Comparison of ENCODE assay signal across 11 cellular contexts in the genomic region with DNA sequence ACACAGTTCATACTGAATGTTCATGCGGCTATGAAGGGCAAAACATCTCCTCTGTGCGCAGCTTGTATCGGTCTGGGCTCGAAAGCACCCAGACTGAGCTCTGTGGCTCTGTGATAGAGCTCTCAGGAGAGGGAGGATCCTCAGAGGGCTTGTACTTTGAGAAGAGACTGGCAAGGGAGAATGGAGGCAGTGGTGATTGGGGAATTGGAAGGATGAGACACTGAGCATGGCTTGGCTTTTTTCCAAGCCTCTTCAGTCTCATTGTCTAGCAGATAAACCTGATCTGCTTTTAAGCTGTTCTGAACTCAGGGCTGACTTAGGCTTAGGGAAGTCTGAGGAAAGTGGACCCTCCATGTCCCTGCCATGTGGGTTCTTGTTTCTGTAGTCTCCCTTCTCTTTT. TPM values are rescaled to one million over a fixed set of nuclear protein-coding genes. Genes with fewer than 3 reads are reported as not detected.
A peak's percentile ranks its signal among the peaks of the same experiment; 100 is the strongest.
DNase-seq lines count a peak whose midpoint lies in the region; ATAC-seq and TF ChIP-seq lines count a peak whose summit lies in the region.
"Had no signal": no experiment of that assay in that cellular context is flagged by ENCODE, and none has a peak within 500 bp of the region (broad histone marks: within the 10 kb centered on the region; RNA-seq: fewer than 3 reads in every experiment).

No MANE protein-coding gene starts in this region.

- H3K4me3 ChIP-seq in WERI-Rb-1 (ENCODE audit: low read depth, low read length) (no peak overlapping the region), hepatocyte (no peak overlapping the region), left ventricle myocardium inferior (no peak overlapping the region), mucosa of descending colon (no peak overlapping the region)
- H3K4me3 ChIP-seq: gastrocnemius medialis had no signal

- no peaks in the 10 kb centered on the region for H3K9me3 ChIP-seq in WERI-Rb-1 (ENCODE audit: severe bottlenecking)
- no peaks in the 10 kb centered on the region for H3K9me3 ChIP-seq in hepatocyte (ENCODE audit: low read depth)
- no peaks in the 10 kb centered on the region for H3K9me3 ChIP-seq in left ventricle myocardium inferior (replicated peaks)
- no peaks in the 10 kb centered on the region for H3K9me3 ChIP-seq in mucosa of descending colon
- H3K9me3 ChIP-seq: gastrocnemius medialis had no signal

- 94% methylated on average over 4 of the region's 4 CpGs for WGBS in hepatocyte (ENCODE audit: low lambda C conversion rate, missing lambda C conversion rate)

- H3K9me2 ChIP-seq in hepatocyte (replicated peaks; ENCODE audit: insufficient read depth): no peaks in the 10 kb centered on the region

- ATAC-seq in HG03159 (IDR thresholded peaks at IDR 0.05; ENCODE audit: unreplicated experiment) (no peak), mucosa of descending colon (no peak)
- ATAC-seq: gastrocnemius medialis, T-helper 17 cell had no signal

- H3K27ac ChIP-seq in WERI-Rb-1 (peak overlapping the region; percentile 72), hepatocyte (peak overlapping the region; percentile 45), left ventricle myocardium inferior (replicated peaks) (no peak overlapping the region)
- H3K27ac ChIP-seq: gastrocnemius medialis had no signal

- DNase-seq in COLO668 (lab: John Stamatoyannopoulos, UW; ENCODE audit: unreplicated experiment) (peak; percentile 20), KBM-7 (peak; percentile 38), WERI-Rb-1 (peak; percentile 65), hepatocyte (ENCODE audit: low spot score) (peak; percentile 18), left ventricle myocardium inferior (no peak), mucosa of descending colon (no peak)
- DNase-seq in effector CD4-positive, alpha-beta T cell: no peak
- DNase-seq: activated CD8-positive, alpha-beta memory T cell treated with anti-CD3 and anti-CD28 coated beads, Interleukin-2, amount 50 U/mL, for 4 hours; gastrocnemius medialis; T-helper 17 cell had no signal

- H3K79me2 ChIP-seq in hepatocyte: peaks cover 34% of the 10 kb centered on the region

- no peak for TF ChIP-seq CTCF in WERI-Rb-1 (IDR thresholded peaks at IDR 0.05; ENCODE audit: low read depth, low read length)
- TF ChIP-seq CTCF in hepatocyte (IDR thresholded peaks at IDR 0.05; ENCODE audit: poor library complexity): no peak
- TF ChIP-seq CTCF in left ventricle myocardium inferior (IDR thresholded peaks at IDR 0.05; ENCODE audit: borderline replicate concordance): no peak
- no peak for TF ChIP-seq CTCF in mucosa of descending colon (IDR thresholded peaks at IDR 0.05)

- in situ Hi-C loops in KBM-7 (cut with MboI; ENCODE audit: low pct_unique_long_range_greater_than_20kb, low sequenced_read_pairs): no loop called here

- H3K27me3 ChIP-seq in WERI-Rb-1 (ENCODE audit: insufficient read depth, low read depth, severe bottlenecking): no peaks in the 10 kb centered on the region
- H3K27me3 ChIP-seq in hepatocyte: no peaks in the 10 kb centered on the region
- H3K27me3 ChIP-seq in left ventricle myocardium inferior (ENCODE audit: low read depth): no peaks in the 10 kb centered on the region
- H3K27me3 ChIP-seq: gastrocnemius medialis had no signal

- H3K4me1 ChIP-seq in hepatocyte (ENCODE audit: insufficient read depth) (peaks cover 4% of the 10 kb centered on the region), left ventricle myocardium inferior (no peaks in the 10 kb centered on the region), mucosa of descending colon (ENCODE audit: low read depth) (peaks cover 2% of the 10 kb centered on the region)
- H3K4me1 ChIP-seq: gastrocnemius medialis had no signal

- H3K36me3 ChIP-seq in WERI-Rb-1: no peaks in the 10 kb centered on the region
- no peaks in the 10 kb centered on the region for H3K36me3 ChIP-seq in hepatocyte (replicated peaks; ENCODE audit: insufficient read depth, low read depth)
- peaks cover 9% of the 10 kb centered on the region for H3K36me3 ChIP-seq in left ventricle myocardium inferior
- no peaks in the 10 kb centered on the region for H3K36me3 ChIP-seq in mucosa of descending colon (ENCODE audit: low read depth)
- H3K36me3 ChIP-seq: gastrocnemius medialis had no signal

- no peaks in the 10 kb centered on the region for H4K20me1 ChIP-seq in hepatocyte (ENCODE audit: insufficient read depth, poor library complexity, severe bottlenecking)

- H3K4me2 ChIP-seq in hepatocyte: no peak overlapping the region

- H2AFZ ChIP-seq in hepatocyte: no peak overlapping the region

- intact Hi-C loops in left ventricle myocardium inferior (cut with micrococcal nuclease): no loop called here
- intact Hi-C loops in mucosa of descending colon (cut with DNase I, micrococcal nuclease): no loop called here

RNA-seq across cellular contexts. Expression of a gene that starts 43.0 kb away (rescaled TPM):
- total RNA-seq in hepatocyte (13.8 and 17.5 TPM in 2 replicates), left ventricle myocardium inferior (9.8 TPM), mucosa of descending colon (10 to 100 TPM; 16.1 to 32.8 (median 16.3) TPM)
- 8.9 and 10.8 TPM in 2 replicates for polyA plus RNA-seq in hepatocyte

Comparison
In these comparisons a context has a peak if more than half of its experiments do, and no peak if none do; other contexts are left out.
1. DNase-seq: peak in COLO668 (single experiment), KBM-7 (single experiment), WERI-Rb-1 (single experiment) and hepatocyte (single experiment); none in left ventricle myocardium inferior (single experiment), effector CD4-positive, alpha-beta T cell (single experiment) and mucosa of descending colon (0 of 3).